In genomic region chr1:225182701-225183100, GRCh38 we compare ENCODE assay signal across 28 cellular contexts.
"Had no signal": no experiment of that assay in that cellular context is flagged by ENCODE, and none has a peak within 500 bp of the region (broad histone marks: within the 10 kb centered on the region; RNA-seq: fewer than 3 reads in every experiment).

No MANE protein-coding gene starts in this region.

- H3K4me3 ChIP-seq: ascending aorta, cardiac muscle cell had no signal

- H3K36me3 ChIP-seq: ascending aorta, cardiac muscle cell had no signal

- H3K27ac ChIP-seq: ascending aorta, cardiac muscle cell, VCaP had no signal

- DNase-seq: activated B cell treated with CpG ODN at 0.5 μM for 24 hours; activated CD4-positive, alpha-beta memory T cell treated with anti-CD3 and anti-CD28 coated beads for 36 hours; activated CD4-positive, alpha-beta T cell treated with anti-CD3 and anti-CD28 coated beads for 4 hours; activated CD4-positive, alpha-beta T cell treated with anti-CD3 and anti-CD28 coated beads, Interleukin-2, amount 10 ng/mL, durations not matched to agents 24 days and 14 days; activated CD4-positive, alpha-beta T cell treated with anti-CD3 and anti-CD28 coated beads, Interleukin-2, amount 50 U/mL, for 1 hour; activated CD4-positive, alpha-beta T cell treated with anti-CD3 and anti-CD28 coated beads, Interleukin-2, amount 50 U/mL, for 4 hours; activated CD8-positive, alpha-beta memory T cell treated with anti-CD3 and anti-CD28 coated beads, Interleukin-2, amount 50 U/mL, for 4 hours; activated CD8-positive, alpha-beta T cell treated with anti-CD3 and anti-CD28 coated beads for 36 hours; activated effector memory CD4-positive, alpha-beta T cell treated with Interleukin-2 at 50 U/mL for 16 hours; activated gamma-delta T cell; activated naive CD4-positive, alpha-beta T cell treated with anti-CD3 and anti-CD28 coated beads, Interleukin-2, amount 10 ng/mL, durations not matched to agents 7 days and 5 days; activated naive CD4-positive, alpha-beta T cell treated with Interleukin-2 at 50 U/mL for 16 hours; activated naive CD8-positive, alpha-beta T cell treated with anti-CD3 and anti-CD28 coated beads, Interleukin-2, amount 10 ng/mL, durations not matched to agents 7 days and 5 days; activated naive CD8-positive, alpha-beta T cell treated with anti-CD3 and anti-CD28 coated beads, Interleukin-2, amount 50 U/mL, for 24 hours; activated T-cell treated with anti-CD3 and anti-CD28 coated beads for 4 hours; activated T-cell treated with anti-CD3 and anti-CD28 coated beads, Interleukin-2, amount 50 U/mL, for 1 hour; activated T-cell treated with anti-CD3 and anti-CD28 coated beads, Interleukin-2, amount 50 U/mL, for 4 hours; activated T-cell treated with anti-CD3 and anti-CD28 coated beads, Interleukin-2, amount 50 U/mL, for 72 hours; amygdala; anterior cingulate cortex; caudate nucleus; SW 1271; T-helper 1 cell; T-helper 2 cell; T-helper 9 cell had no signal

- H3K27me3 ChIP-seq: ascending aorta, cardiac muscle cell had no signal

- ATAC-seq: activated CD8-positive, alpha-beta T cell treated with anti-CD3 and anti-CD28 coated beads for 36 hours; activated naive CD8-positive, alpha-beta T cell treated with anti-CD3 and anti-CD28 coated beads, Interleukin-2, amount 50 U/mL, for 24 hours; activated T-cell treated with anti-CD3 and anti-CD28 coated beads, Interleukin-2, amount 50 U/mL, for 4 hours; activated T-cell treated with anti-CD3 and anti-CD28 coated beads, Interleukin-2, amount 50 U/mL, for 72 hours had no signal

- H3K4me1 ChIP-seq: ascending aorta had no signal
